9 cellular contexts compared by ENCODE assay signal in genomic region chr19:55256562-55257460, GRCh38. TPM values are rescaled to one million over a fixed set of nuclear protein-coding genes. Genes with fewer than 3 reads are reported as not detected.
DNase-seq lines count a peak whose midpoint lies in the region; ATAC-seq, FAIRE-seq and TF ChIP-seq lines count a peak whose summit lies in the region.
"Had no signal": no experiment of that assay in that cellular context is flagged by ENCODE, and none has a peak within 500 bp of the region (broad histone marks: within the 10 kb centered on the region; RNA-seq: fewer than 3 reads in every experiment).

No MANE protein-coding gene starts in this region.

- in situ Hi-C loops in gastrocnemius medialis (cut with MboI; ENCODE audit: low sequenced_read_pairs in 4 of 4) = no loop called here

- TF ChIP-seq CTCF in fibroblast of lung (conservative IDR thresholded peaks at IDR 0.05 in 1 of 2, IDR thresholded peaks at IDR 0.05 in 1 of 2; ENCODE audit: low read depth in 1 of 2, low read length in 2 of 2) (no peak), gastrocnemius medialis (IDR thresholded peaks at IDR 0.05 in 4 of 5, conservative IDR thresholded peaks at IDR 0.05 in 1 of 5) (no peak), D721Med (IDR thresholded peaks at IDR 0.05; ENCODE audit: insufficient read depth, missing control alignments) (no peak)

- H3K9ac ChIP-seq in SK-N-MC (ENCODE audit: insufficient read length) = peak overlapping the region; percentile 93
- H3K9ac ChIP-seq in fibroblast of lung (ENCODE audit: insufficient read depth, low read length) = peak overlapping the region; percentile 48

- H3K4me1 ChIP-seq in fibroblast of lung (ENCODE audit: control insufficient read depth, extremely low read depth, insufficient read depth, low read length) = peaks cover 3% of the 10 kb centered on the region
- H3K4me1 ChIP-seq in gastrocnemius medialis = peaks cover 42 to 63% of the 10 kb centered on the region in 2 donors

- peak overlapping the region; percentile 85 for H3K4me2 ChIP-seq in fibroblast of lung (ENCODE audit: extremely low read depth, insufficient read depth, low read length)

- H3K27ac ChIP-seq in SK-N-MC (no peak overlapping the region), fibroblast of lung (ENCODE audit: insufficient read depth, low read length) (peak overlapping the region; percentile 1), gastrocnemius medialis (peak overlapping the region in 3 of 4 donors; percentile 93 to 97 (median 94))

- FAIRE-seq in GM12891 (lab: Jason Lieb, UNC) (peak; percentile 66), D721Med (lab: Jason Lieb, UNC) (no peak)

- ATAC-seq in gastrocnemius medialis (no peak), GM19328 (IDR thresholded peaks at IDR 0.05; ENCODE audit: unreplicated experiment) (no peak), HG03439 (IDR thresholded peaks at IDR 0.05; ENCODE audit: unreplicated experiment) (no peak)
- ATAC-seq: mucosa of descending colon had no signal

- H3K36me3 ChIP-seq in SK-N-MC (ENCODE audit: insufficient read depth, low read length) (no peaks in the 10 kb centered on the region; the same call in 1 of the 2 replicates), fibroblast of lung (ENCODE audit: control insufficient read depth, insufficient read depth, low read length) (no peaks in the 10 kb centered on the region), gastrocnemius medialis (no peaks in the 10 kb centered on the region)

- intact Hi-C loops in gastrocnemius medialis (cut with DNase I; ENCODE audit: low total_unique reads) = loop anchor here (10.0 kb wide), 1 partner anchor 792 kb away; the partner anchor contains the start of gene LENG9

- H4K20me1 ChIP-seq in fibroblast of lung (ENCODE audit: control insufficient read depth, extremely low read depth, insufficient read depth, low read length) = no peaks in the 10 kb centered on the region

- H3K79me2 ChIP-seq in fibroblast of lung (ENCODE audit: control insufficient read depth, insufficient read depth, low read length) = peaks cover 67% of the 10 kb centered on the region

- H3K27me3 ChIP-seq in fibroblast of lung (ENCODE audit: control insufficient read depth, insufficient read depth, low read length) = no peaks in the 10 kb centered on the region
- H3K27me3 ChIP-seq in gastrocnemius medialis = no peaks in the 10 kb centered on the region

- H3K9me3 ChIP-seq in SK-N-MC (ENCODE audit: low read depth, low read length) (no peaks in the 10 kb centered on the region), fibroblast of lung (ENCODE audit: control insufficient read depth, insufficient read depth, low read depth, low read length) (no peaks in the 10 kb centered on the region), gastrocnemius medialis (no peaks in the 10 kb centered on the region)
- H3K9me3 ChIP-seq: mucosa of descending colon had no signal

- no peak for TF ChIP-seq POLR2A in GM12891 (IDR thresholded peaks at IDR 0.05; ENCODE audit: low read depth, low read length)
- TF ChIP-seq POLR2A in gastrocnemius medialis (IDR thresholded peaks at IDR 0.05) = no peak

- DNase-seq in GM12891 (ENCODE audit: insufficient read length, low spot score) (no peak), SK-N-MC (ENCODE audit: low read depth, low spot score) (no peak), fibroblast of lung (ENCODE audit: low read depth in 2 of 2) (no peak), gastrocnemius medialis (no peak), KG1 (lab: John Stamatoyannopoulos, UW) (no peak), D721Med (ENCODE audit: insufficient read length, low spot score) (no peak)

- H3K4me3 ChIP-seq in SK-N-MC (peak overlapping the region; percentile 79), fibroblast of lung (replicated peaks in 1 of 4; ENCODE audit: control extremely low read depth in 1 of 4, insufficient read depth in 1 of 4, low read depth in 3 of 4, low read length in 4 of 4) (peak overlapping the region; percentile 76 to 88 (median 84)), gastrocnemius medialis (peak overlapping the region; percentile 74 to 90 (median 80))

- H2AFZ ChIP-seq in fibroblast of lung (ENCODE audit: low read length) = no peak overlapping the region

TF ChIP-seq in GM12891, 5 proteins besides CTCF, POLR2A, EP300 and RAD21:
- no peak for TF ChIP-seq SPI1 (IDR thresholded peaks at IDR 0.05; ENCODE audit: low read depth, low read length)
- TF ChIP-seq PAX5 (IDR thresholded peaks at IDR 0.05; ENCODE audit: insufficient read depth, low read length, severe bottlenecking) = no peak
- no peak for TF ChIP-seq TAF1 (IDR thresholded peaks at IDR 0.05; ENCODE audit: low read depth, low read length)
- TF ChIP-seq POU2F2 (IDR thresholded peaks at IDR 0.05; ENCODE audit: low read depth, low read length) = no peak
- no peak for TF ChIP-seq POLR2AphosphoS5 (IDR thresholded peaks at IDR 0.05; ENCODE audit: low read depth, low read length)

RNA-seq across cellular contexts. Expression of gene PPP6R1, which starts 2.0 kb away (rescaled TPM):
- 60.0 TPM for polyA plus RNA-seq in GM12891 (2012; ENCODE audit: low read depth, missing spikeins)
- 19.3 and 34.0 TPM in 2 replicates for total RNA-seq in fibroblast of lung
- polyA plus RNA-seq in fibroblast of lung = 28.5 and 43.1 TPM in 2 replicates
- polyA plus RNA-seq in fibroblast of lung (2012) = 31.9 and 51.3 TPM in 2 replicates
- polyA minus RNA-seq in fibroblast of lung (ENCODE audit: low replicate concordance) = 114 and 154 TPM in 2 replicates
- 10 to 100 TPM; 14.6 to 47.9 (median 39.6) TPM for total RNA-seq in gastrocnemius medialis

RNA-seq across cellular contexts. Expression of gene HSPBP1, which starts 23.1 kb away (rescaled TPM):
- 11.8 TPM for polyA plus RNA-seq in GM12891 (2012; ENCODE audit: low read depth, missing spikeins)
- total RNA-seq in fibroblast of lung = 19.8 and 21.5 TPM in 2 replicates
- polyA plus RNA-seq in fibroblast of lung = 12.5 and 15.8 TPM in 2 replicates
- 26.9 and 42.7 TPM in 2 replicates for polyA plus RNA-seq in fibroblast of lung (2012)
- polyA minus RNA-seq in fibroblast of lung (ENCODE audit: low replicate concordance) = 20.4 and 22.7 TPM in 2 replicates
- total RNA-seq in gastrocnemius medialis = 10 to 100 TPM; 18.5 to 41.7 (median 36.7) TPM

RNA-seq across cellular contexts. Expression of gene BRSK1, which starts 27.0 kb away (rescaled TPM):
- polyA plus RNA-seq in GM12891 (2012; ENCODE audit: low read depth, missing spikeins) = 1.4 TPM
- total RNA-seq in fibroblast of lung (3.9 and 5.1 TPM in 2 replicates), gastrocnemius medialis (not detected)
- polyA plus RNA-seq in fibroblast of lung = 5.1 and 8.4 TPM in 2 replicates
- polyA plus RNA-seq in fibroblast of lung (2012) = 3.2 and 4.5 TPM in 2 replicates
- polyA minus RNA-seq in fibroblast of lung (ENCODE audit: low replicate concordance) = 5.6 TPM in 2 replicates

RNA-seq across cellular contexts. Expression of gene TMEM86B, which starts 28.2 kb away (rescaled TPM):
- polyA plus RNA-seq in GM12891 (2012; ENCODE audit: low read depth, missing spikeins) = 2.9 TPM
- total RNA-seq in fibroblast of lung (1.3 TPM in 2 replicates), gastrocnemius medialis (1 to 10 TPM in 3 of 4 donors, under 1 TPM in 1; 0.87 to 5.0 (median 1.7) TPM)
- 0.34 and 0.62 TPM in 2 replicates for polyA plus RNA-seq in fibroblast of lung
- 1.3 and 1.8 TPM in 2 replicates for polyA plus RNA-seq in fibroblast of lung (2012)
- polyA minus RNA-seq in fibroblast of lung (ENCODE audit: low replicate concordance) = 1.7 and 1.8 TPM in 2 replicates

RNA-seq across cellular contexts. Expression of gene PTPRH, which starts 47.5 kb away (rescaled TPM):
- polyA plus RNA-seq in GM12891 (2012; ENCODE audit: low read depth, missing spikeins) = not detected
- total RNA-seq in fibroblast of lung = 7.7 and 19.5 TPM in 2 replicates
- 2.5 and 4.4 TPM in 2 replicates for polyA plus RNA-seq in fibroblast of lung
- 2.9 and 5.2 TPM in 2 replicates for polyA plus RNA-seq in fibroblast of lung (2012)
- 14.9 and 20.1 TPM in 2 replicates for polyA minus RNA-seq in fibroblast of lung (ENCODE audit: low replicate concordance)
- under 1 TPM; 0.39 to 0.56 (median 0.48) TPM for total RNA-seq in gastrocnemius medialis
